Comparison of ENCODE assay signal across 21 cellular contexts in the genomic region with DNA sequence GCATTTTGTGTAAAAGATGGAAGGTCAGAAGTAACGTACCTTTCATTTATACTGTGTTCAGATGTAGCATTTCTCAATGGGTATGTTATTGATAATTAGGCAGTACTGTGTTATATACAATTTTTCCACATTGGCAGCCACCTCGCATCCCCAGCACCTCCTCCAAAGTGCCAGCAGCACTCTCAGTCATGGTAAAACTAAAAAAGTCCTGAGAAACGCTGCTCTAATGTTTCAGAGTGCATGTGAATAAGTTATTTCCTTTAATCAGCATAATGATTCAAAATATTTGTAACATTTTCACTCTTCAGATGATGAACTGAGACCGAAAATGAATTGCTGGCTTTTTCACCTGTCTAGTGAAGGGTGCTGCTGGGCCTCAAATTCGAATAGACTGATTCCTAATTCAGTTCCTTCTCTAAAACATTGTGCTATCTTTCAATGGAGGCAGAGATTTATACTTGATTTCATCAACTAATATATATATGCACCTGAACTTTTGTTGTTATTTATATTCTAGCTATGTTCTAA.
"Had no signal": no experiment of that assay in that cellular context is flagged by ENCODE, and none has a peak within 500 bp of the region (broad histone marks: within the 10 kb centered on the region; RNA-seq: fewer than 3 reads in every experiment).

No MANE protein-coding gene starts in this region.

- DNase-seq: activated B cell treated with CpG ODN at 0.5 μM for 24 hours; activated CD4-positive, alpha-beta T cell treated with anti-CD3 and anti-CD28 coated beads, Interleukin-2, amount 50 U/mL, for 4 hours; activated gamma-delta T cell; aorta; brain microvascular endothelial cell; cerebellar nuclear complex; cortex of kidney; erythroblast; foreskin melanocyte; glutamatergic neuron; hippocampal formation; left colon; lower lobe of right lung; SIG-M5; sigmoid colon; T-cell; T-helper 9 cell; upper lobe of left lung had no signal

- H3K27me3 Mint-ChIP-seq: activated B cell treated with CpG ODN at 0.5 μM for 24 hours, T-cell had no signal

- H3K4me3 ChIP-seq: lower lobe of right lung, sigmoid colon, thoracic aorta, upper lobe of left lung had no signal

- H3K36me3 ChIP-seq: brain microvascular endothelial cell, lower lobe of right lung, sigmoid colon, thoracic aorta, upper lobe of left lung had no signal

- H3K4me1 ChIP-seq: lower lobe of right lung, upper lobe of left lung had no signal

- ATAC-seq: left colon; lower lobe of right lung; natural killer cell treated with Interleukin-12 subunit alpha and Interleukin-12 subunit beta and Interleukin-15 and Interleukin-18, amount 100 ng/mL, for 72 hours; SK-N-SH treated with all-trans-retinoic acid at 6 μM for 48 hours; T-cell had no signal

- H3K9me3 ChIP-seq: lower lobe of right lung, sigmoid colon, thoracic aorta, upper lobe of left lung had no signal

- H3K27me3 ChIP-seq: brain microvascular endothelial cell, sigmoid colon, upper lobe of left lung had no signal

- H3K9me3 Mint-ChIP-seq: activated B cell treated with CpG ODN at 0.5 μM for 24 hours; natural killer cell treated with Interleukin-12 subunit alpha and Interleukin-12 subunit beta and Interleukin-15 and Interleukin-18, amount 100 ng/mL, for 72 hours; T-cell had no signal

- H3K27ac ChIP-seq: brain microvascular endothelial cell, lower lobe of right lung, sigmoid colon, thoracic aorta, upper lobe of left lung had no signal

- H3K36me3 Mint-ChIP-seq: natural killer cell treated with Interleukin-12 subunit alpha and Interleukin-12 subunit beta and Interleukin-15 and Interleukin-18, amount 100 ng/mL, for 72 hours; T-cell had no signal

- H3K27ac Mint-ChIP-seq: activated B cell treated with CpG ODN at 0.5 μM for 24 hours; natural killer cell treated with Interleukin-12 subunit alpha and Interleukin-12 subunit beta and Interleukin-15 and Interleukin-18, amount 100 ng/mL, for 72 hours; T-cell had no signal

- H3K4me3 Mint-ChIP-seq: activated B cell treated with CpG ODN at 0.5 μM for 24 hours; natural killer cell treated with Interleukin-12 subunit alpha and Interleukin-12 subunit beta and Interleukin-15 and Interleukin-18, amount 100 ng/mL, for 72 hours; T-cell had no signal
